In the genomic region with DNA sequence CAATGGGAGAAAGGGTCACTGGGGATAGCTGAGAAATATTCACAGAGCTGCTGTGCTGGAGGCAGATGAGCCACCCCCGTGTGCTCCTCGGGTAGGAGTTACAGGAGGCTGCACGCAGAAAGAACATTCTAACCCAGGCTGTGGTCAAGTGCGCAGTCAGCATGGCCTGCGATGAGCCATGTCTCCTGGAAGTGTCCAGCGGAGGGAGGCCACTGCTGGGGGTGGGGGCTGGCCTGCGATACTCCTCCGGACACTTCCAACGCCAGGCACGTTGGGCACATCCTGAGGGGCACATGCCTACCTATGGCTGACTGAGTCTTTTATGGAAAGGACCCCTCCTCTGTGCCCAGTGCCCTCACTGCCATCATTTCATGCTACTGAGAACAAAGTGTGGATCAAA, we compare ENCODE assay signal across 20 cellular contexts. TPM values are rescaled to one million over a fixed set of nuclear protein-coding genes. Genes with fewer than 3 reads are reported as not detected.
A peak's percentile ranks its signal among the peaks of the same experiment; 100 is the strongest.
DNase-seq lines count a peak whose midpoint lies in the region; ATAC-seq and TF ChIP-seq lines count a peak whose summit lies in the region.
"Had no signal": no experiment of that assay in that cellular context is flagged by ENCODE, and none has a peak within 500 bp of the region (broad histone marks: within the 10 kb centered on the region; RNA-seq: fewer than 3 reads in every experiment).

No MANE protein-coding gene starts in this region.

- H3K27ac ChIP-seq in cardiac muscle cell (peak overlapping the region; percentile 97), heart left ventricle (peak overlapping the region in 3 of 12 donors; percentile 79 to 93 (median 84)), coronary artery (peak overlapping the region; percentile 45 to 87), osteoblast (ENCODE audit: low read depth, low read length) (no peak overlapping the region), thyroid gland (peak overlapping the region; percentile 69 to 90 (median 84)), SJCRH30 (no peak overlapping the region)
- H3K27ac ChIP-seq: KMS-11, RWPE1 had no signal

- TF ChIP-seq POLR2A in heart left ventricle (IDR thresholded peaks at IDR 0.05) (no peak), thyroid gland (IDR thresholded peaks at IDR 0.05) (no peak)

- H3K4me1 ChIP-seq in cardiac muscle cell (ENCODE audit: low read depth) (peaks cover 41% of the 10 kb centered on the region), heart left ventricle (peaks cover 0 to 60% (median 37%) of the 10 kb centered on the region in 12 donors), osteoblast (ENCODE audit: insufficient read depth, low read length) (peaks cover 14% of the 10 kb centered on the region), thyroid gland (peaks cover 26% of the 10 kb centered on the region in 2 donors), SJCRH30 (no peaks in the 10 kb centered on the region)

- DNase-seq in cardiac muscle cell (ENCODE audit: low read depth in 1 of 2, low spot score in 1 of 2) (no peak), heart left ventricle (no peak), coronary artery (ENCODE audit: low spot score) (no peak), osteoblast (ENCODE audit: insufficient read length, low spot score, missing footprints) (peak; percentile 61), thyroid gland (no peak), NCI-H226 (no peak), SJCRH30 (no peak)
- DNase-seq: 8988T; CD8-positive, alpha-beta T cell; EL; H7; NCI-H1092 treated with DMSO at 0.1 percent for 48 hours; NCI-H1436 treated with DMSO at 0.1 percent for 48 hours; NCI-H1930; NCI-H510A; SIG-M5 had no signal

- TF ChIP-seq CTCF in cardiac muscle cell (IDR thresholded peaks at IDR 0.05; ENCODE audit: low read depth, low read length): no peak
- TF ChIP-seq CTCF in heart left ventricle (IDR thresholded peaks at IDR 0.05): no peak
- TF ChIP-seq CTCF in coronary artery (IDR thresholded peaks at IDR 0.05): no peak
- no peak for TF ChIP-seq CTCF in osteoblast (IDR thresholded peaks at IDR 0.05; ENCODE audit: extremely low read depth, low read depth, low read length)
- no peak for TF ChIP-seq CTCF in thyroid gland (IDR thresholded peaks at IDR 0.05)

- ATAC-seq in heart left ventricle (no peak), GM18867 (IDR thresholded peaks at IDR 0.05; ENCODE audit: unreplicated experiment) (no peak)
- ATAC-seq: CD8-positive, alpha-beta T cell had no signal

- H4K20me1 ChIP-seq in osteoblast (ENCODE audit: insufficient read depth, low read length): peaks cover 5% of the 10 kb centered on the region
- H4K20me1 ChIP-seq: BLaER1 treated with 17β-estradiol and CSF1 and Interleukin-3, amounts not matched to agents 10 nM and 100 nM had no signal

- 81 to 90% (median 88%) methylated on average over 3 to 10 of the region's 10 CpGs for whole genome bisulfite sequencing in heart left ventricle, 4 donors
- 91 to 93% methylated on average over 8 to 10 of the region's 10 CpGs for WGBS in thyroid gland, 2 donors

- H3K4me2 ChIP-seq in osteoblast (ENCODE audit: insufficient read depth, low read length): no peak overlapping the region
- H3K4me2 ChIP-seq: KMS-11 had no signal

- H3K36me3 ChIP-seq in cardiac muscle cell (peaks cover 3% of the 10 kb centered on the region), heart left ventricle (peaks cover 0 to 99% (median 81%) of the 10 kb centered on the region in 9 donors), osteoblast (ENCODE audit: insufficient read depth, low read length) (peaks cover 88% of the 10 kb centered on the region), thyroid gland (peaks cover 54 to 67% of the 10 kb centered on the region in 2 donors), SJCRH30 (peaks cover 60% of the 10 kb centered on the region)

- H2AFZ ChIP-seq in osteoblast (ENCODE audit: low read length): no peak overlapping the region

- no peaks in the 10 kb centered on the region for H3K79me2 ChIP-seq in osteoblast (ENCODE audit: insufficient read depth, low read length)

- intact Hi-C loops in heart left ventricle (cut with DNase I): loop anchor here in 4 of 10 donors (5.0 to 10.0 kb wide), 2 partner anchors 57 to 59 kb away; a partner anchor contains a TSS
- intact Hi-C loops in thyroid gland (cut with DNase I): loop anchor here (10.0 kb wide), 1 partner anchor 59 kb away; a partner anchor contains a TSS

- no peaks in the 10 kb centered on the region for H3K27me3 ChIP-seq in cardiac muscle cell
- no peaks in the 10 kb centered on the region for H3K27me3 ChIP-seq in heart left ventricle
- H3K27me3 ChIP-seq in osteoblast (ENCODE audit: insufficient read depth, low read length): no peaks in the 10 kb centered on the region
- no peaks in the 10 kb centered on the region for H3K27me3 ChIP-seq in thyroid gland
- no peaks in the 10 kb centered on the region for H3K27me3 ChIP-seq in SJCRH30
- H3K27me3 ChIP-seq: BLaER1 treated with 17β-estradiol and CSF1 and Interleukin-3, amounts not matched to agents 10 nM and 100 nM had no signal

- H3K4me3 ChIP-seq in cardiac muscle cell: no peak overlapping the region
- H3K4me3 ChIP-seq in heart left ventricle: no peak overlapping the region
- H3K4me3 ChIP-seq in coronary artery: no peak overlapping the region
- H3K4me3 ChIP-seq in osteoblast (ENCODE audit: insufficient read depth, low read length): no peak overlapping the region
- no peak overlapping the region for H3K4me3 ChIP-seq in thyroid gland (replicated peaks in 1 of 3)
- H3K4me3 ChIP-seq in SJCRH30: no peak overlapping the region
- H3K4me3 ChIP-seq: BLaER1 treated with 17β-estradiol and CSF1 and Interleukin-3, amounts not matched to agents 10 nM and 100 nM had no signal

- H3K9me3 ChIP-seq in cardiac muscle cell (ENCODE audit: low read depth) (no peaks in the 10 kb centered on the region), heart left ventricle (no peaks in the 10 kb centered on the region), osteoblast (ENCODE audit: low read depth, low read length) (no peaks in the 10 kb centered on the region), thyroid gland (no peaks in the 10 kb centered on the region), SJCRH30 (replicated peaks) (no peaks in the 10 kb centered on the region; the same call in 1 of the 2 replicates)

RNA-seq across cellular contexts. Expression of a gene that starts 55.9 kb away (rescaled TPM):
- total RNA-seq in cardiac muscle cell (22.4 and 30.8 TPM in 2 replicates), heart left ventricle (10 to 100 TPM in 8 of 9 donors, 1 to 10 TPM in 1; 5.5 to 30.2 (median 13.7) TPM), osteoblast (3.6 and 3.8 TPM in 2 replicates), thyroid gland (10 to 100 TPM; 21.0 to 60.5 (median 43.5) TPM)
- polyA plus RNA-seq in cardiac muscle cell (14.0 and 20.0 TPM in 2 replicates), heart left ventricle (10 to 100 TPM in 1 of 2 donors, 1 to 10 TPM in 1; 7.4 to 17.3 TPM)
- total RNA-seq in SJCRH30 (2014; rRNA removed; shearing (Covaris generic)): 5.7 and 5.8 TPM in 2 replicates

Comparison
In these comparisons a context has a peak if more than half of its experiments do, and no peak if none do; other contexts are left out.
1. H3K27ac ChIP-seq: peak in cardiac muscle cell (single experiment), coronary artery (2 of 2) and thyroid gland (3 of 3); none in osteoblast (single experiment) and SJCRH30 (single experiment).